ENCODE assay signal across 34 cellular contexts in genomic region chr13:80139196-80139595, GRCh38.
"Had no signal": no experiment of that assay in that cellular context is flagged by ENCODE, and none has a peak within 500 bp of the region (broad histone marks: within the 10 kb centered on the region; RNA-seq: fewer than 3 reads in every experiment).

No MANE protein-coding gene starts in this region.

- H3K27ac ChIP-seq: body of pancreas, brain microvascular endothelial cell, breast epithelium, VCaP had no signal

- H3K27me3 Mint-ChIP-seq: activated B cell treated with CpG ODN at 0.5 μM for 24 hours; activated CD4-positive, alpha-beta memory T cell treated with anti-CD3 and anti-CD28 coated beads for 36 hours; activated CD4-positive, alpha-beta T cell treated with anti-CD3 and anti-CD28 coated beads, Interleukin-2, amount 10 ng/mL, durations not matched to agents 24 days and 14 days; activated CD8-positive, alpha-beta T cell treated with anti-CD3 and anti-CD28 coated beads for 36 hours; activated naive CD4-positive, alpha-beta T cell treated with anti-CD3 and anti-CD28 coated beads, Interleukin-2, amount 10 ng/mL, durations not matched to agents 7 days and 5 days; activated naive CD8-positive, alpha-beta T cell had no signal

- H3K4me1 Mint-ChIP-seq: activated B cell treated with CpG ODN at 0.5 μM for 24 hours; activated CD4-positive, alpha-beta T cell treated with anti-CD3 and anti-CD28 coated beads, Interleukin-2, amount 10 ng/mL, durations not matched to agents 24 days and 14 days; activated naive CD4-positive, alpha-beta T cell treated with anti-CD3 and anti-CD28 coated beads, Interleukin-2, amount 10 ng/mL, durations not matched to agents 7 days and 5 days; activated naive CD4-positive, alpha-beta T cell treated with anti-CD3 and anti-CD28 coated beads, Interleukin-2, amount 50 U/mL, for 24 hours; activated naive CD8-positive, alpha-beta T cell treated with anti-CD3 and anti-CD28 coated beads, Interleukin-2, amount 10 ng/mL, durations not matched to agents 7 days and 5 days; activated naive CD8-positive, alpha-beta T cell treated with anti-CD3 and anti-CD28 coated beads, Interleukin-2, amount 50 U/mL, for 24 hours had no signal

- H3K9me3 ChIP-seq: ascending aorta, body of pancreas, breast epithelium had no signal

- H3K36me3 Mint-ChIP-seq: activated CD4-positive, alpha-beta memory T cell treated with anti-CD3 and anti-CD28 coated beads for 36 hours; activated naive CD4-positive, alpha-beta T cell treated with anti-CD3 and anti-CD28 coated beads, Interleukin-2, amount 10 ng/mL, durations not matched to agents 7 days and 5 days; activated naive CD4-positive, alpha-beta T cell treated with anti-CD3 and anti-CD28 coated beads, Interleukin-2, amount 50 U/mL, for 24 hours; activated naive CD8-positive, alpha-beta T cell; activated naive CD8-positive, alpha-beta T cell treated with anti-CD3 and anti-CD28 coated beads, Interleukin-2, amount 10 ng/mL, durations not matched to agents 7 days and 5 days had no signal

- H3K4me3 ChIP-seq: ascending aorta, body of pancreas, breast epithelium had no signal

- H3K27me3 ChIP-seq: ascending aorta, body of pancreas, brain microvascular endothelial cell, breast epithelium had no signal

- H3K4me1 ChIP-seq: breast epithelium had no signal

- H3K9me3 Mint-ChIP-seq: activated B cell treated with CpG ODN at 0.5 μM for 24 hours; activated CD4-positive, alpha-beta memory T cell treated with anti-CD3 and anti-CD28 coated beads for 36 hours; activated CD4-positive, alpha-beta T cell treated with anti-CD3 and anti-CD28 coated beads, Interleukin-2, amount 10 ng/mL, durations not matched to agents 24 days and 14 days; activated CD8-positive, alpha-beta T cell treated with anti-CD3 and anti-CD28 coated beads for 36 hours; activated naive CD4-positive, alpha-beta T cell treated with anti-CD3 and anti-CD28 coated beads, Interleukin-2, amount 10 ng/mL, durations not matched to agents 7 days and 5 days; activated naive CD4-positive, alpha-beta T cell treated with anti-CD3 and anti-CD28 coated beads, Interleukin-2, amount 50 U/mL, for 24 hours; activated naive CD8-positive, alpha-beta T cell treated with anti-CD3 and anti-CD28 coated beads, Interleukin-2, amount 10 ng/mL, durations not matched to agents 7 days and 5 days; activated naive CD8-positive, alpha-beta T cell treated with anti-CD3 and anti-CD28 coated beads, Interleukin-2, amount 50 U/mL, for 24 hours; activated T-cell treated with anti-CD3 and anti-CD28 coated beads, Interleukin-2, amount 50 U/mL, for 4 hours; activated T-helper 2 cell treated with anti-CD3 and anti-CD28 coated beads, Interferon-gamma antibody, Interleukin-2, Interleukin-4, amounts not matched to agents 10 μg/mL and 5 μg/mL and 100 μg/mL, durations not matched to agents 14 hours and 24 hours and 36 hours; T-helper 1 cell treated with Interleukin-12 subunit alpha and Interleukin-12 subunit beta and Interleukin-4 antibody, amounts not matched to agents 30 μg/mL and 1 μg/mL, for 36 hours; T-helper 2 cell treated with Interferon-gamma antibody and Interleukin-4, amounts not matched to agents 5 μg/mL and 100 μg/mL, for 36 hours had no signal

- H3K4me3 Mint-ChIP-seq: activated B cell treated with CpG ODN at 0.5 μM for 24 hours; activated CD4-positive, alpha-beta memory T cell treated with anti-CD3 and anti-CD28 coated beads for 36 hours; activated CD4-positive, alpha-beta T cell treated with anti-CD3 and anti-CD28 coated beads, Interleukin-2, amount 10 ng/mL, durations not matched to agents 24 days and 14 days; activated CD8-positive, alpha-beta T cell treated with anti-CD3 and anti-CD28 coated beads for 36 hours; activated naive CD4-positive, alpha-beta T cell treated with anti-CD3 and anti-CD28 coated beads, Interleukin-2, amount 10 ng/mL, durations not matched to agents 7 days and 5 days; activated naive CD4-positive, alpha-beta T cell treated with anti-CD3 and anti-CD28 coated beads, Interleukin-2, amount 50 U/mL, for 24 hours; activated naive CD8-positive, alpha-beta T cell; activated naive CD8-positive, alpha-beta T cell treated with anti-CD3 and anti-CD28 coated beads, Interleukin-2, amount 10 ng/mL, durations not matched to agents 7 days and 5 days; activated naive CD8-positive, alpha-beta T cell treated with anti-CD3 and anti-CD28 coated beads, Interleukin-2, amount 50 U/mL, for 24 hours; activated T-cell treated with anti-CD3 and anti-CD28 coated beads, Interleukin-2, amount 50 U/mL, for 4 hours; T-helper 1 cell treated with Interleukin-12 subunit alpha and Interleukin-12 subunit beta and Interleukin-4 antibody, amounts not matched to agents 30 μg/mL and 1 μg/mL, for 36 hours; T-helper 2 cell treated with Interferon-gamma antibody and Interleukin-4, amounts not matched to agents 5 μg/mL and 100 μg/mL, for 36 hours had no signal

- ATAC-seq: activated CD8-positive, alpha-beta T cell treated with anti-CD3 and anti-CD28 coated beads for 36 hours; activated naive CD8-positive, alpha-beta T cell treated with anti-CD3 and anti-CD28 coated beads, Interleukin-2, amount 50 U/mL, for 24 hours; activated T-cell treated with anti-CD3 and anti-CD28 coated beads, Interleukin-2, amount 50 U/mL, for 4 hours; body of pancreas had no signal

- DNase-seq: activated B cell treated with CpG ODN at 0.5 μM for 24 hours; activated CD4-positive, alpha-beta memory T cell treated with anti-CD3 and anti-CD28 coated beads for 36 hours; activated CD4-positive, alpha-beta T cell treated with anti-CD3 and anti-CD28 coated beads for 4 hours; activated CD4-positive, alpha-beta T cell treated with anti-CD3 and anti-CD28 coated beads, Interleukin-2, amount 10 ng/mL, durations not matched to agents 24 days and 14 days; activated CD4-positive, alpha-beta T cell treated with anti-CD3 and anti-CD28 coated beads, Interleukin-2, amount 50 U/mL, for 1 hour; activated CD4-positive, alpha-beta T cell treated with anti-CD3 and anti-CD28 coated beads, Interleukin-2, amount 50 U/mL, for 4 hours; activated CD4-positive, CD25-positive, alpha-beta regulatory T cell treated with anti-CD3 and anti-CD28 coated beads, Interleukin-2, amount 50 U/mL, for 72 hours; activated CD8-positive, alpha-beta memory T cell treated with anti-CD3 and anti-CD28 coated beads, Interleukin-2, amount 50 U/mL, for 4 hours; activated CD8-positive, alpha-beta T cell treated with anti-CD3 and anti-CD28 coated beads for 36 hours; activated effector memory CD4-positive, alpha-beta T cell treated with Interleukin-2 at 50 U/mL for 16 hours; activated gamma-delta T cell; activated naive CD4-positive, alpha-beta T cell treated with anti-CD3 and anti-CD28 coated beads, Interleukin-2, amount 10 ng/mL, durations not matched to agents 7 days and 5 days; activated naive CD4-positive, alpha-beta T cell treated with Interleukin-2 at 50 U/mL for 16 hours; activated naive CD8-positive, alpha-beta T cell treated with anti-CD3 and anti-CD28 coated beads, Interleukin-2, amount 10 ng/mL, durations not matched to agents 7 days and 5 days; activated naive CD8-positive, alpha-beta T cell treated with anti-CD3 and anti-CD28 coated beads, Interleukin-2, amount 50 U/mL, for 24 hours; activated T-cell treated with anti-CD3 and anti-CD28 coated beads for 4 hours; activated T-cell treated with anti-CD3 and anti-CD28 coated beads, Interleukin-2, amount 50 U/mL, for 1 hour; activated T-cell treated with anti-CD3 and anti-CD28 coated beads, Interleukin-2, amount 50 U/mL, for 4 hours; amygdala; anterior cingulate cortex; body of pancreas; brain microvascular endothelial cell; central memory CD4-positive, alpha-beta T cell; T-helper 1 cell; T-helper 2 cell; T-helper 9 cell had no signal

- H3K27ac Mint-ChIP-seq: activated B cell treated with CpG ODN at 0.5 μM for 24 hours; activated CD4-positive, alpha-beta memory T cell treated with anti-CD3 and anti-CD28 coated beads for 36 hours; activated CD4-positive, alpha-beta T cell treated with anti-CD3 and anti-CD28 coated beads, Interleukin-2, amount 10 ng/mL, durations not matched to agents 24 days and 14 days; activated CD8-positive, alpha-beta T cell treated with anti-CD3 and anti-CD28 coated beads for 36 hours; activated naive CD4-positive, alpha-beta T cell treated with anti-CD3 and anti-CD28 coated beads, Interleukin-2, amount 10 ng/mL, durations not matched to agents 7 days and 5 days; activated naive CD4-positive, alpha-beta T cell treated with anti-CD3 and anti-CD28 coated beads, Interleukin-2, amount 50 U/mL, for 24 hours; activated naive CD8-positive, alpha-beta T cell; activated naive CD8-positive, alpha-beta T cell treated with anti-CD3 and anti-CD28 coated beads, Interleukin-2, amount 10 ng/mL, durations not matched to agents 7 days and 5 days; activated naive CD8-positive, alpha-beta T cell treated with anti-CD3 and anti-CD28 coated beads, Interleukin-2, amount 50 U/mL, for 24 hours; activated T-helper 2 cell treated with anti-CD3 and anti-CD28 coated beads, Interferon-gamma antibody, Interleukin-2, Interleukin-4, amounts not matched to agents 10 μg/mL and 5 μg/mL and 100 μg/mL, durations not matched to agents 14 hours and 24 hours and 36 hours; T-helper 1 cell treated with Interleukin-12 subunit alpha and Interleukin-12 subunit beta and Interleukin-4 antibody, amounts not matched to agents 30 μg/mL and 1 μg/mL, for 36 hours; T-helper 2 cell treated with Interferon-gamma antibody and Interleukin-4, amounts not matched to agents 5 μg/mL and 100 μg/mL, for 36 hours had no signal

- H3K36me3 ChIP-seq: ascending aorta, brain microvascular endothelial cell, breast epithelium had no signal
